In genomic region chr10:167383-167782, GRCh38 we compare ENCODE assay signal across 1 cellular context.
TF ChIP-seq lines count a peak whose summit lies in the region.

No MANE protein-coding gene starts in this region.

TF ChIP-seq in HepG2, 621 proteins besides CTCF, POLR2A, EP300 and RAD21 (continued from another document):
- TF ChIP-seq THRA (CRISPR knock-in tag; IDR thresholded peaks at IDR 0.05; ENCODE audit: borderline replicate concordance) (no peak), TFDP2 (CRISPR knock-in tag; IDR thresholded peaks at IDR 0.05) (no peak), TSC22D2 (CRISPR knock-in tag; IDR thresholded peaks at IDR 0.05; ENCODE audit: borderline replicate concordance) (no peak), ZNF234 (CRISPR knock-in tag; conservative IDR thresholded peaks at IDR 0.05) (no peak)
TF ChIP-seq in HepG2: peak in this region for 0.
